ENCODE assay signal across 20 cellular contexts in genomic region chrX:66889418-66889817, GRCh38.
A peak's percentile ranks its signal among the peaks of the same experiment; 100 is the strongest.
DNase-seq lines count a peak whose midpoint lies in the region; ATAC-seq, FAIRE-seq and TF ChIP-seq lines count a peak whose summit lies in the region.
"Had no signal": no experiment of that assay in that cellular context is flagged by ENCODE, and none has a peak within 500 bp of the region (broad histone marks: within the 10 kb centered on the region; RNA-seq: fewer than 3 reads in every experiment).

No MANE protein-coding gene starts in this region.

- no peaks in the 10 kb centered on the region for H3K79me1 ChIP-seq in IMR-90 (ENCODE audit: low read depth in 1 of 2, low read length in 2 of 2)

- no peak overlapping the region for H4K5ac ChIP-seq in IMR-90 (ENCODE audit: low read depth, low read length)

- no peak overlapping the region for H4K91ac ChIP-seq in IMR-90 (ENCODE audit: insufficient read depth, low read depth, low read length)

- H3K4me2 ChIP-seq in A549 (no peak overlapping the region), IMR-90 (ENCODE audit: low read depth, low read length) (no peak overlapping the region)
- H3K4me2 ChIP-seq: BLaER1 had no signal

- in situ Hi-C loops in IMR-90 (cut with MboI; ENCODE audit: low sequenced_read_pairs): no loop called here

- no peaks in the 10 kb centered on the region for H3K36me3 ChIP-seq in IMR-90 (ENCODE audit: control insufficient read depth, insufficient read depth, low read length)
- H3K36me3 ChIP-seq: BLaER1, HAP-1 had no signal

- no peak overlapping the region for H3K18ac ChIP-seq in IMR-90 (ENCODE audit: low read depth, low read length)

- TF ChIP-seq CTCF in A549 (IDR thresholded peaks at IDR 0.05): no peak
- no peak for TF ChIP-seq CTCF in IMR-90 (conservative IDR thresholded peaks at IDR 0.05; ENCODE audit: low read depth, low read length)

- TF ChIP-seq POLR2A in A549 (IDR thresholded peaks at IDR 0.05; ENCODE audit: low read length) (no peak), IMR-90 (IDR thresholded peaks at IDR 0.05; ENCODE audit: low read depth, low read length) (no peak)

- H2AK9ac ChIP-seq in IMR-90 (replicated peaks; ENCODE audit: low read depth, low read length, poor library complexity): no peak overlapping the region

- POLR2A ChIA-PET in A549 (lab: Yijun Ruan, JAX): no interaction called here
- POLR2A ChIA-PET in IMR-90 (lab: Charles Lee; ENCODE audit: unreplicated experiment): no interaction called here

- H3K4ac ChIP-seq in IMR-90 (ENCODE audit: low read depth, low read length): no peak overlapping the region

- H3K9me3 ChIP-seq in A549 (no peaks in the 10 kb centered on the region), IMR-90 (ENCODE audit: control insufficient read depth, insufficient read depth, low read length) (peaks cover 2% of the 10 kb centered on the region; the same call in 1 of the 2 replicates)
- H3K9me3 ChIP-seq: BLaER1, Caco-2, HAP-1 had no signal

- no peaks in the 10 kb centered on the region for H3K9me1 ChIP-seq in IMR-90 (ENCODE audit: insufficient read depth, low read length)

- ATAC-seq in A549: no peak
- no peak for ATAC-seq in IMR-90 (ENCODE audit: low read depth)
- peak; percentile 67 for ATAC-seq in left lobe of liver
- no peak for ATAC-seq in left colon
- no peak for ATAC-seq in HG03039 (IDR thresholded peaks at IDR 0.05; ENCODE audit: unreplicated experiment)
- ATAC-seq: CD8-positive, alpha-beta T cell; GM12878 had no signal

- no peak overlapping the region for H2BK20ac ChIP-seq in IMR-90 (ENCODE audit: low read depth, low read length)

- H4K20me1 ChIP-seq in IMR-90 (ENCODE audit: insufficient read depth, low read length): no peaks in the 10 kb centered on the region
- H4K20me1 ChIP-seq: BLaER1 had no signal

- dilution Hi-C loops in IMR-90 (cut with HindIII; ENCODE audit: low sequenced_read_pairs, unreplicated experiment): no loop called here

- no peaks in the 10 kb centered on the region for H3K4me1 ChIP-seq in A549
- H3K4me1 ChIP-seq in IMR-90 (ENCODE audit: control insufficient read depth, insufficient read depth, low read length): no peaks in the 10 kb centered on the region
- H3K4me1 ChIP-seq: BLaER1, Caco-2, HAP-1 had no signal

- H3K14ac ChIP-seq in IMR-90 (replicated peaks; ENCODE audit: low read depth, low read length): no peak overlapping the region

- FAIRE-seq in A549 (lab: Jason Lieb, UNC): peak; percentile 7
- FAIRE-seq: G401.6, GM12878, GM18507, H54 had no signal

- intact Hi-C loops in IMR-90 (cut with micrococcal nuclease): no loop called here
- intact Hi-C loops in left colon (cut with DNase I, micrococcal nuclease): no loop called here

- WGBS in A549 (ENCODE audit: missing lambda C conversion rate): 0% methylated on average over 2 of the region's 2 CpGs
- no CpG with 5 or more reads among the region's 2 CpGs for WGBS in IMR-90 (ENCODE audit: extremely low coverage in 2 of 2, insufficient read length in 1 of 2), 2 experiments

- no peak for TF ChIP-seq EP300 in A549 (IDR thresholded peaks at IDR 0.05)

- 0 out of 2 replicates have a peak, but pooled peaks cover 1% of the 10 kb centered on the region for H3K27me3 ChIP-seq in IMR-90 (ENCODE audit: control insufficient read depth, insufficient read depth, low read length)

- DNase-seq in A549 (ENCODE audit: low read depth in 1 of 2, low spot score in 1 of 2): no peak
- no peak for DNase-seq in IMR-90
- DNase-seq in left lobe of liver (ENCODE audit: low spot score): peak; percentile 45
- no peak for DNase-seq in left colon
- no peak for DNase-seq in NCI-H774 (lab: John Stamatoyannopoulos, UW)
- DNase-seq: Caco-2; CD4-positive, CD25-positive, alpha-beta regulatory T cell; CD8-positive, alpha-beta T cell; DMS153; DND-41; GOT3; HFFc6 had no signal

- H3K56ac ChIP-seq in IMR-90 (ENCODE audit: extremely low read depth, insufficient read depth, low read length): no peak overlapping the region

- no TSS peak for BruUV-seq in IMR-90 (replicated peaks; lab: Mats Ljungman, UMichigan)

- H2BK15ac ChIP-seq in IMR-90 (ENCODE audit: low read depth, low read length): no peak overlapping the region

- no peak overlapping the region for H3K27ac ChIP-seq in A549
- no peak overlapping the region for H3K27ac ChIP-seq in IMR-90 (ENCODE audit: insufficient read depth, low read length)
- H3K27ac ChIP-seq: BLaER1, C4-2B had no signal

- no peak overlapping the region for H2BK5ac ChIP-seq in IMR-90 (ENCODE audit: low read depth, low read length, poor library complexity, severe bottlenecking)

- no peak overlapping the region for H3K4me3 ChIP-seq in A549
- no peak overlapping the region for H3K4me3 ChIP-seq in IMR-90 (ENCODE audit: insufficient read depth, low read depth, low read length)
- H3K4me3 ChIP-seq: BLaER1, GM12878, HAP-1 had no signal

- H2AFZ ChIP-seq in IMR-90 (replicated peaks; ENCODE audit: low read length, poor library complexity): no peak overlapping the region

- H2AK5ac ChIP-seq in IMR-90 (ENCODE audit: low read depth, low read length): no peak overlapping the region

- no peak for TF ChIP-seq RAD21 in A549 (conservative IDR thresholded peaks at IDR 0.05 in 1 of 2, IDR thresholded peaks at IDR 0.05 in 1 of 2)
- no peak for TF ChIP-seq RAD21 in IMR-90 (IDR thresholded peaks at IDR 0.05; ENCODE audit: low read length)

- H3K9ac ChIP-seq in IMR-90 (ENCODE audit: low read depth, low read length): no peak overlapping the region
- H3K9ac ChIP-seq: BLaER1 had no signal

- H3K23ac ChIP-seq in IMR-90 (ENCODE audit: low read depth, low read length): no peak overlapping the region

- H4K8ac ChIP-seq in IMR-90 (ENCODE audit: low read depth in 2 of 2, low read length in 2 of 2): no peak overlapping the region

- no peak overlapping the region for H2BK120ac ChIP-seq in IMR-90 (ENCODE audit: low read depth, low read length)

- CTCF ChIA-PET in A549 (lab: Yijun Ruan, JAX): no interaction called here
- CTCF ChIA-PET in IMR-90 (lab: Yijun Ruan, JAX): no interaction called here

TF ChIP-seq in A549, 52 proteins besides CTCF, POLR2A, EP300 and RAD21 (continues in another document):
- TF ChIP-seq HOXB5 (CRISPR knock-in tag; IDR thresholded peaks at IDR 0.05) (no peak), MAX (IDR thresholded peaks at IDR 0.05) (no peak), HOXA7 (CRISPR knock-in tag; IDR thresholded peaks at IDR 0.05) (no peak), JUNB (IDR thresholded peaks at IDR 0.05) (no peak), HES2 (IDR thresholded peaks at IDR 0.05) (no peak), FOSB (CRISPR knock-in tag; IDR thresholded peaks at IDR 0.05) (no peak), SREBF2 (IDR thresholded peaks at IDR 0.05) (no peak), HEYL (CRISPR knock-in tag; IDR thresholded peaks at IDR 0.05) (no peak), HDAC2 (IDR thresholded peaks at IDR 0.05) (no peak), NPAS2 (CRISPR knock-in tag; IDR thresholded peaks at IDR 0.05; ENCODE audit: borderline replicate concordance) (no peak), ZNF302 (CRISPR knock-in tag; IDR thresholded peaks at IDR 0.05) (no peak), BHLHE40 (IDR thresholded peaks at IDR 0.05; ENCODE audit: low read depth, low read length) (no peak), ZC3H11A (IDR thresholded peaks at IDR 0.05) (no peak), KDM1A (IDR thresholded peaks at IDR 0.05; ENCODE audit: low read depth) (no peak), CHD2 (IDR thresholded peaks at IDR 0.05; ENCODE audit: low read length, partially characterized antibody) (no peak)

TF ChIP-seq in IMR-90, 13 proteins besides CTCF, POLR2A, EP300 and RAD21:
- 0 out of 2 replicates have a peak, but pooled peaks have one; percentile 30 for TF ChIP-seq CEBPB (IDR thresholded peaks at IDR 0.05; ENCODE audit: low read depth, low read length)
- no peak for TF ChIP-seq MXI1 (IDR thresholded peaks at IDR 0.05; ENCODE audit: borderline replicate concordance, low read depth, low read length)
TF ChIP-seq in IMR-90: peak in this region for 1.
